ENCODE assay signal across 18 cellular contexts in the genomic region with DNA sequence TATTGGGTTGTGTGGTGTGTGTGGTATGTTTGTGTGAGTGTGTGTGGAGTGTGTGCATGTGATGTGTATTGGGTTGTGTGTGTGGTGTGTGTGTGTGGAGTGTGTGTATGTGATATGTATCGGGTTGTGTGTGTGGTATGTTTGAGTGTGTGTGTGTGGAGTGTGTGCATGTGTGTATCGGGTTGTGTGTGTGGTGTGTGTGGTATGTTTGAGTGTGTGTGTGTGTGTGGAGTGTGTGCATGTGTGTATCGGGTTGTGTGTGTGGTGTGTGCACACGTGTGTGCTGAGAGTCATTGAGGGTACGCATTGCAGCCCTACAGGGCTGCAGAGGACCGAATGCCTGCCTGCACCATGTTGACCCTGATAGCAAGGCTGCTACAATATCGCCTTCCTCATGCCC. TPM values are rescaled to one million over a fixed set of nuclear protein-coding genes. Genes with fewer than 3 reads are reported as not detected.
DNase-seq lines count a peak whose midpoint lies in the region; ATAC-seq, FAIRE-seq and TF ChIP-seq lines count a peak whose summit lies in the region.
"Had no signal": no experiment of that assay in that cellular context is flagged by ENCODE, and none has a peak within 500 bp of the region (broad histone marks: within the 10 kb centered on the region; RNA-seq: fewer than 3 reads in every experiment).

No MANE protein-coding gene starts in this region.

- H3K9me2 ChIP-seq in SU-DHL-6 (replicated peaks; ENCODE audit: insufficient read depth, low read length): no peaks in the 10 kb centered on the region
- H3K9me2 ChIP-seq: SK-N-SH had no signal

- H4K20me1 ChIP-seq in SU-DHL-6 (ENCODE audit: low read depth, low read length) (no peaks in the 10 kb centered on the region), smooth muscle cell (ENCODE audit: low read depth) (no peaks in the 10 kb centered on the region)

- H3K27ac ChIP-seq in SU-DHL-6 (ENCODE audit: low read depth, low read length) (peak overlapping the region; percentile 92), smooth muscle cell (ENCODE audit: low read depth) (peak overlapping the region; percentile 95)

- TF ChIP-seq POLR2A in GM12891 (IDR thresholded peaks at IDR 0.05; ENCODE audit: low read depth, low read length): no peak

- H3K4me1 Mint-ChIP-seq in stimulated activated naive CD8-positive, alpha-beta T cell treated with anti-CD3 and anti-CD28 coated beads, Interleukin-15, amount 100 ng/mL, for 72 hours: peaks cover 9% of the 10 kb centered on the region
- no peaks in the 10 kb centered on the region for H3K4me1 Mint-ChIP-seq in activated naive CD4-positive, alpha-beta T cell treated with anti-CD3 and anti-CD28 coated beads, Interleukin-2, amount 10 ng/mL, durations not matched to agents 7 days and 5 days

- CTCF ChIA-PET in activated naive CD4-positive, alpha-beta T cell treated with anti-CD3 and anti-CD28 coated beads, Interleukin-2, amount 10 ng/mL, durations not matched to agents 7 days and 5 days (lab: Charles Lee): interaction anchor here (0.5 to 5.5 kb wide), 2 partner anchors 258 to 347 kb away, joined by 3 to 101 read pairs; no protein-coding TSS in a partner anchor

- H3K4me1 ChIP-seq in smooth muscle cell (ENCODE audit: low read depth): peaks cover 6% of the 10 kb centered on the region

- DNase-seq in GM12891 (ENCODE audit: insufficient read length, low spot score): no peak
- no peak for DNase-seq in smooth muscle cell (lab: John Stamatoyannopoulos, UW; ENCODE audit: unreplicated experiment)
- no peak for DNase-seq in stimulated activated naive CD8-positive, alpha-beta T cell treated with anti-CD3 and anti-CD28 coated beads, Interleukin-15, amount 100 ng/mL, for 72 hours
- no peak for DNase-seq in H4 (ENCODE audit: low spot score)
- no peak for DNase-seq in GM10266 (ENCODE audit: extremely low spot score)
- no peak for DNase-seq in activated naive CD4-positive, alpha-beta T cell treated with anti-CD3 and anti-CD28 coated beads, Interleukin-2, amount 10 ng/mL, durations not matched to agents 7 days and 5 days
- DNase-seq: ACHN, DMS 273 treated with DMSO at 0.1 percent for 48 hours, DND-41, NCI-H1694 treated with DMSO at 0.1 percent for 48 hours, OCI-M1, SHP77 treated with DMSO at 0.1 percent for 48 hours, SK-N-SH, T-cell had no signal

- H3K4me2 ChIP-seq in SU-DHL-6 (ENCODE audit: low read depth, low read length, poor library complexity, severe bottlenecking) (peak overlapping the region; percentile 59), smooth muscle cell (peak overlapping the region; percentile 68)
- H3K4me2 ChIP-seq: SK-N-SH had no signal

- H3K79me2 ChIP-seq in SU-DHL-6 (ENCODE audit: insufficient read depth, low read length): no peaks in the 10 kb centered on the region
- no peaks in the 10 kb centered on the region for H3K79me2 ChIP-seq in smooth muscle cell (ENCODE audit: low read depth)

- TF ChIP-seq CTCF in SU-DHL-6 (IDR thresholded peaks at IDR 0.05; ENCODE audit: insufficient read depth, low read length, poor library complexity, severe bottlenecking) (no peak), smooth muscle cell (IDR thresholded peaks at IDR 0.05; ENCODE audit: borderline replicate concordance, insufficient read depth, poor library complexity, severe bottlenecking) (no peak), GM10266 (IDR thresholded peaks at IDR 0.05; ENCODE audit: control insufficient read depth, insufficient read depth, low read depth, missing control alignments) (no peak)

- H3K36me3 ChIP-seq in SU-DHL-6 (ENCODE audit: low read length) (no peaks in the 10 kb centered on the region), smooth muscle cell (ENCODE audit: low read depth) (no peaks in the 10 kb centered on the region)

- H3K27ac Mint-ChIP-seq in stimulated activated naive CD8-positive, alpha-beta T cell treated with anti-CD3 and anti-CD28 coated beads, Interleukin-15, amount 100 ng/mL, for 72 hours: no peak overlapping the region
- H3K27ac Mint-ChIP-seq in activated naive CD4-positive, alpha-beta T cell treated with anti-CD3 and anti-CD28 coated beads, Interleukin-2, amount 10 ng/mL, durations not matched to agents 7 days and 5 days: no peak overlapping the region
- H3K27ac Mint-ChIP-seq: T-cell had no signal

- no peaks in the 10 kb centered on the region for H3K36me3 Mint-ChIP-seq in activated naive CD4-positive, alpha-beta T cell treated with anti-CD3 and anti-CD28 coated beads, Interleukin-2, amount 10 ng/mL, durations not matched to agents 7 days and 5 days
- H3K36me3 Mint-ChIP-seq: T-cell had no signal

- 96% methylated on average over 7 of the region's 7 CpGs for WGBS in smooth muscle cell (ENCODE audit: low lambda C conversion rate)

- H3K27me3 Mint-ChIP-seq in stimulated activated naive CD8-positive, alpha-beta T cell treated with anti-CD3 and anti-CD28 coated beads, Interleukin-15, amount 100 ng/mL, for 72 hours: no peaks in the 10 kb centered on the region
- H3K27me3 Mint-ChIP-seq in activated naive CD4-positive, alpha-beta T cell treated with anti-CD3 and anti-CD28 coated beads, Interleukin-2, amount 10 ng/mL, durations not matched to agents 7 days and 5 days: peaks cover 4% of the 10 kb centered on the region
- H3K27me3 Mint-ChIP-seq: T-cell had no signal

- peak; percentile 3 for ATAC-seq in HG02610 (IDR thresholded peaks at IDR 0.05; ENCODE audit: unreplicated experiment)
- ATAC-seq in stimulated activated naive CD8-positive, alpha-beta T cell treated with anti-CD3 and anti-CD28 coated beads, Interleukin-15, amount 100 ng/mL, for 72 hours: no peak
- ATAC-seq: HCT116, T-cell had no signal

- H3K4me3 ChIP-seq in SU-DHL-6 (ENCODE audit: insufficient read depth, low read length, poor library complexity, severe bottlenecking): no peak overlapping the region
- no peak overlapping the region for H3K4me3 ChIP-seq in smooth muscle cell

- peaks cover 4% of the 10 kb centered on the region; the same call in 1 of the 2 replicates for H3K9me3 ChIP-seq in SU-DHL-6 (ENCODE audit: insufficient read depth, low read length)
- H3K9me3 ChIP-seq in smooth muscle cell (replicated peaks; ENCODE audit: low read depth): no peaks in the 10 kb centered on the region
- H3K9me3 ChIP-seq: SK-N-SH had no signal

- H2AFZ ChIP-seq in SU-DHL-6 (ENCODE audit: low read depth, low read length, severe bottlenecking) (peak overlapping the region; percentile 55), smooth muscle cell (ENCODE audit: low read depth) (no peak overlapping the region)

- peak overlapping the region; percentile 52 for H3K9ac ChIP-seq in SU-DHL-6 (ENCODE audit: low read length)
- H3K9ac ChIP-seq in smooth muscle cell (ENCODE audit: low read depth): peak overlapping the region; percentile 71
- H3K9ac ChIP-seq: SK-N-SH had no signal

- H3K4me3 Mint-ChIP-seq in stimulated activated naive CD8-positive, alpha-beta T cell treated with anti-CD3 and anti-CD28 coated beads, Interleukin-15, amount 100 ng/mL, for 72 hours: no peak overlapping the region
- no peak overlapping the region for H3K4me3 Mint-ChIP-seq in activated naive CD4-positive, alpha-beta T cell treated with anti-CD3 and anti-CD28 coated beads, Interleukin-2, amount 10 ng/mL, durations not matched to agents 7 days and 5 days
- H3K4me3 Mint-ChIP-seq: T-cell had no signal

- no peaks in the 10 kb centered on the region for H3K9me3 Mint-ChIP-seq in stimulated activated naive CD8-positive, alpha-beta T cell treated with anti-CD3 and anti-CD28 coated beads, Interleukin-15, amount 100 ng/mL, for 72 hours
- H3K9me3 Mint-ChIP-seq in activated naive CD4-positive, alpha-beta T cell treated with anti-CD3 and anti-CD28 coated beads, Interleukin-2, amount 10 ng/mL, durations not matched to agents 7 days and 5 days: no peaks in the 10 kb centered on the region
- H3K9me3 Mint-ChIP-seq: T-cell had no signal

- FAIRE-seq in GM12891 (lab: Jason Lieb, UNC): peak; percentile 91
- FAIRE-seq: G401.6 had no signal

- H3K27me3 ChIP-seq in SU-DHL-6 (ENCODE audit: low read length) (no peaks in the 10 kb centered on the region), smooth muscle cell (ENCODE audit: low read depth) (no peaks in the 10 kb centered on the region)

- peaks cover 43% of the 10 kb centered on the region for H3F3A ChIP-seq in SU-DHL-6 (ENCODE audit: insufficient read depth)
- peaks cover 22% of the 10 kb centered on the region for H3F3A ChIP-seq in smooth muscle cell (ENCODE audit: low read depth)

TF ChIP-seq in GM12891, 5 proteins besides CTCF, POLR2A, EP300 and RAD21:
- TF ChIP-seq POLR2AphosphoS5 (IDR thresholded peaks at IDR 0.05; ENCODE audit: low read depth, low read length): no peak
- TF ChIP-seq PAX5 (IDR thresholded peaks at IDR 0.05; ENCODE audit: insufficient read depth, low read length, severe bottlenecking): no peak
- no peak for TF ChIP-seq POU2F2 (IDR thresholded peaks at IDR 0.05; ENCODE audit: low read depth, low read length)
- no peak for TF ChIP-seq SPI1 (IDR thresholded peaks at IDR 0.05; ENCODE audit: low read depth, low read length)
- TF ChIP-seq TAF1 (IDR thresholded peaks at IDR 0.05; ENCODE audit: low read depth, low read length): no peak

RNA-seq across cellular contexts. Expression of a gene that starts 46.0 kb away (rescaled TPM):
- 2.5 TPM for polyA plus RNA-seq in GM12891 (2012; ENCODE audit: low read depth, missing spikeins)
- 0.81 and 1.3 TPM in 2 replicates for total RNA-seq in smooth muscle cell
- 0.40 and 0.50 TPM in 2 replicates for polyA plus RNA-seq in smooth muscle cell
- total RNA-seq in H4 (2014; rRNA removed; shearing (Covaris generic)): 0.95 and 1.3 TPM in 2 replicates
